Comparison of ENCODE assay signal across 16 cellular contexts in the genomic region with DNA sequence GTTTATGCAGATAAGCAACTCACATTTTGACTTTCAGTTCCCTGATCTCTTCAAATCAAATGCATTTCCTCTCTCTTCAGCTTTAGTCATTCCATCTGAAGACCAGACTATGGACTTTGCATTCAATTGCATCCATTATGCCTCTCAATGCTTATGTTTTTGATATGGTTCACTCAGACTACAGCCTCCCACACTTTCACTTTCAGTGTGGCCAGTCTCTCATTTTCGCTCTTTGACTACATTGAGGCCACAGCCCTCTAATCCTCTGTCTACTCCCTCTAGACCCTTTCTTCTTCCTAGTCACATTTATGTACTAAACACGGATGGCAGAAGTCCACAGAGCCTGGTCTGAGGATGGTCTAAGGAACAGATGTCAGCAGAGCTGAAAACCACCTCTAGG. TPM values are rescaled to one million over a fixed set of nuclear protein-coding genes. Genes with fewer than 3 reads are reported as not detected.
DNase-seq lines count a peak whose midpoint lies in the region; ATAC-seq and TF ChIP-seq lines count a peak whose summit lies in the region.
"Had no signal": no experiment of that assay in that cellular context is flagged by ENCODE, and none has a peak within 500 bp of the region (broad histone marks: within the 10 kb centered on the region; RNA-seq: fewer than 3 reads in every experiment).

No MANE protein-coding gene starts in this region.

- peaks cover 26% of the 10 kb centered on the region for H3K4me1 ChIP-seq in osteoblast (ENCODE audit: insufficient read depth, low read length)
- no peaks in the 10 kb centered on the region for H3K4me1 ChIP-seq in OCI-LY7 (ENCODE audit: insufficient read depth, low read length, poor library complexity, severe bottlenecking)
- no peaks in the 10 kb centered on the region for H3K4me1 ChIP-seq in ovary (ENCODE audit: insufficient read depth)
- no peaks in the 10 kb centered on the region for H3K4me1 ChIP-seq in tibial nerve
- H3K4me1 ChIP-seq: heart right ventricle had no signal

- no peaks in the 10 kb centered on the region for H3K27me3 ChIP-seq in osteoblast (ENCODE audit: insufficient read depth, low read length)
- H3K27me3 ChIP-seq in ovary: no peaks in the 10 kb centered on the region
- H3K27me3 ChIP-seq in tibial nerve: no peaks in the 10 kb centered on the region
- H3K27me3 ChIP-seq: heart right ventricle had no signal

- H3K9me3 ChIP-seq in osteoblast (ENCODE audit: low read depth, low read length) (no peaks in the 10 kb centered on the region), OCI-LY7 (ENCODE audit: low read length) (no peaks in the 10 kb centered on the region), ovary (no peaks in the 10 kb centered on the region), tibial nerve (no peaks in the 10 kb centered on the region)
- H3K9me3 ChIP-seq: heart right ventricle had no signal

- DNase-seq in osteoblast (ENCODE audit: insufficient read length, low spot score, missing footprints) (no peak), OCI-LY7 (ENCODE audit: low spot score) (no peak), ovary (no peak), tibial nerve (ENCODE audit: low spot score in 2 of 2) (no peak)
- DNase-seq: activated CD8-positive, alpha-beta memory T cell treated with anti-CD3 and anti-CD28 coated beads for 24 hours; CD4-positive, CD25-positive, alpha-beta regulatory T cell; GDM1; GM23248; heart right ventricle; NCI-H187 treated with DMSO at 0.1 percent for 48 hours; NK-92 treated with Interleukin-12 subunit alpha and Interleukin-12 subunit beta, amount 100 ng/mL, for 24 hours; stimulated activated CD4-positive, alpha-beta T cell treated with anti-CD3 and anti-CD28 coated beads, Interleukin-15, amount 100 ng/mL, for 24 hours; T-cell had no signal

- peak; percentile 66 for ATAC-seq in GM19328 (IDR thresholded peaks at IDR 0.05; ENCODE audit: unreplicated experiment)
- peak; percentile 80 for ATAC-seq in HG02759 (IDR thresholded peaks at IDR 0.05; ENCODE audit: unreplicated experiment)
- peak; percentile 78 for ATAC-seq in HG03469 (IDR thresholded peaks at IDR 0.05; ENCODE audit: unreplicated experiment)
- ATAC-seq: heart right ventricle, T-cell had no signal

- peak overlapping the region; percentile 28 for H3K4me3 ChIP-seq in osteoblast (ENCODE audit: insufficient read depth, low read length)
- no peak overlapping the region for H3K4me3 ChIP-seq in OCI-LY7 (ENCODE audit: low read depth, low read length, poor library complexity, severe bottlenecking)
- no peak overlapping the region for H3K4me3 ChIP-seq in ovary
- no peak overlapping the region for H3K4me3 ChIP-seq in tibial nerve
- H3K4me3 ChIP-seq: GM23248, heart right ventricle had no signal

- H3K79me2 ChIP-seq in osteoblast (ENCODE audit: insufficient read depth, low read length): no peaks in the 10 kb centered on the region
- no peaks in the 10 kb centered on the region for H3K79me2 ChIP-seq in OCI-LY7 (ENCODE audit: insufficient read depth, low read depth, low read length)

- CTCF ChIA-PET in OCI-LY7 (lab: Charles Lee; ENCODE audit: unreplicated experiment): interaction anchor here (0.6 kb wide), 1 partner anchor 86 kb away, joined by 3 read pairs; no protein-coding TSS in a partner anchor

- TF ChIP-seq CTCF in osteoblast (IDR thresholded peaks at IDR 0.05; ENCODE audit: extremely low read depth, low read depth, low read length) (no peak), OCI-LY7 (conservative IDR thresholded peaks at IDR 0.05; ENCODE audit: low read length) (no peak), ovary (IDR thresholded peaks at IDR 0.05) (no peak), tibial nerve (IDR thresholded peaks at IDR 0.05) (no peak)

- POLR2A ChIA-PET in OCI-LY7 (lab: Charles Lee): no interaction called here

- no peak for TF ChIP-seq EP300 in ovary (IDR thresholded peaks at IDR 0.05)
- no peak for TF ChIP-seq EP300 in tibial nerve (IDR thresholded peaks at IDR 0.05)

- intact Hi-C loops in OCI-LY7 (cut with micrococcal nuclease; ENCODE audit: unreplicated experiment): no loop called here
- intact Hi-C loops in ovary (cut with DNase I): no loop called here

- WGBS in ovary, 3 donors: 93 to 95% (median 95%) methylated on average over 2 of the region's 2 CpGs
- WGBS in tibial nerve, 2 donors: 81 to 83% methylated on average over 2 of the region's 2 CpGs

- H3K9me2 ChIP-seq in OCI-LY7 (ENCODE audit: insufficient read depth, low read length): no peaks in the 10 kb centered on the region

- H3K36me3 ChIP-seq in osteoblast (ENCODE audit: insufficient read depth, low read length) (no peaks in the 10 kb centered on the region), OCI-LY7 (ENCODE audit: insufficient read depth, low read length) (no peaks in the 10 kb centered on the region), ovary (no peaks in the 10 kb centered on the region), tibial nerve (no peaks in the 10 kb centered on the region)
- H3K36me3 ChIP-seq: heart right ventricle had no signal

- H4K20me1 ChIP-seq in osteoblast (ENCODE audit: insufficient read depth, low read length) (no peaks in the 10 kb centered on the region), OCI-LY7 (ENCODE audit: insufficient read depth, low read length) (no peaks in the 10 kb centered on the region)

- no peak for TF ChIP-seq POLR2A in ovary (IDR thresholded peaks at IDR 0.05)
- no peak for TF ChIP-seq POLR2A in tibial nerve (IDR thresholded peaks at IDR 0.05)

- no TSS peak for BruUV-seq in OCI-LY7 (replicated peaks; lab: Mats Ljungman, UMichigan)

- H3K4me2 ChIP-seq in osteoblast (ENCODE audit: insufficient read depth, low read length): peak overlapping the region; percentile 73
- no peak overlapping the region for H3K4me2 ChIP-seq in OCI-LY7 (ENCODE audit: low read length)

- H2AFZ ChIP-seq in osteoblast (ENCODE audit: low read length) (peak overlapping the region; percentile 84), OCI-LY7 (ENCODE audit: low read length) (no peak overlapping the region)

- H3K27ac ChIP-seq in osteoblast (ENCODE audit: low read depth, low read length): peak overlapping the region; percentile 35
- H3K27ac ChIP-seq in OCI-LY7 (ENCODE audit: low read depth, low read length, poor library complexity, severe bottlenecking): no peak overlapping the region
- no peak overlapping the region for H3K27ac ChIP-seq in ovary
- H3K27ac ChIP-seq in tibial nerve: no peak overlapping the region
- H3K27ac ChIP-seq: GM23248, heart right ventricle had no signal

RNA-seq across cellular contexts. Expression of a gene that starts 24.5 kb away (rescaled TPM):
- total RNA-seq in osteoblast (55.4 and 56.9 TPM in 2 replicates), OCI-LY7 (2022) (not detected in 2 replicates), ovary (10 to 100 TPM in 2 of 7 donors, 1 to 10 TPM in 5; 3.2 to 11.9 (median 5.3) TPM), tibial nerve (10 to 100 TPM in 1 of 4 donors, 1 to 10 TPM in 3; 2.4 to 14.4 (median 5.6) TPM)
- not detected in 2 replicates for total RNA-seq in OCI-LY7 (2014; rRNA removed; shearing (Covaris generic))
- 10 to 100 TPM; 12.8 to 19.5 TPM for polyA plus RNA-seq in ovary
- total RNA-seq: CD4-positive, CD25-positive, alpha-beta regulatory T cell had no signal
- polyA plus RNA-seq: CD4-positive, CD25-positive, alpha-beta regulatory T cell had no signal
